Comparison of ENCODE assay signal across 30 cellular contexts in the genomic region with DNA sequence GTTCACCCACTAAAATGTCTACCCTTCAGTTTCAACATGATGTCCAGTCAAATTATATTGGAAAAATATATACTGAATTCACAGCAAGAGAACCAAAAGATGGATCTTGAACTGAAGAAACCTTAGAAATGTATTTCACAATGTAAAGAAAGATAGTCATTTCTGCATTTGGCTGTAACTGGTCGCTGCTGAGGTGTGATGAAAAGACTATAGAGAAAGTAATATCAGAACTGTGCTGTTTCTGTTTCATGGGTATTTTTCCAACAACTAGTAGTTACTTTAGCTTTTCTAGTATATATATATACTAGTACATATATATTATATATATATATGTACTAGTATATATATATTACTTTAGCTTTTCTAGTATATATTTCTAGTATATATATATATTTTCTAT.
"Had no signal": no experiment of that assay in that cellular context is flagged by ENCODE, and none has a peak within 500 bp of the region (broad histone marks: within the 10 kb centered on the region; RNA-seq: fewer than 3 reads in every experiment).

No MANE protein-coding gene starts in this region.

- H3K27ac ChIP-seq: adrenal gland, body of pancreas, breast epithelium, cardiac muscle cell, colonic mucosa, WERI-Rb-1 had no signal

- DNase-seq: activated CD4-positive, alpha-beta memory T cell treated with anti-CD3 and anti-CD28 coated beads for 36 hours; activated CD4-positive, alpha-beta T cell treated with anti-CD3 and anti-CD28 coated beads for 36 hours; activated CD4-positive, alpha-beta T cell treated with anti-CD3 and anti-CD28 coated beads, Interleukin-2, amount 10 ng/mL, durations not matched to agents 24 days and 14 days; activated CD4-positive, CD25-positive, alpha-beta regulatory T cell; activated CD4-positive, CD25-positive, alpha-beta regulatory T cell treated with anti-CD3 and anti-CD28 coated beads, Interleukin-2, amount 50 U/mL, for 72 hours; activated CD8-positive, alpha-beta memory T cell treated with anti-CD3 and anti-CD28 coated beads, Interleukin-2, amount 10 ng/mL, durations not matched to agents 7 days and 5 days; activated CD8-positive, alpha-beta memory T cell treated with anti-CD3 and anti-CD28 coated beads, Interleukin-2, amount 50 U/mL, for 4 hours; activated CD8-positive, alpha-beta T cell treated with anti-CD3 and anti-CD28 coated beads, Interleukin-2, amount 10 ng/mL, durations not matched to agents 7 days and 5 days; activated effector memory CD4-positive, alpha-beta T cell treated with anti-CD3 and anti-CD28 coated beads, Interleukin-2, amount 50 U/mL, for 16 hours; activated naive CD4-positive, alpha-beta T cell treated with anti-CD3 and anti-CD28 coated beads for 36 hours; activated naive CD8-positive, alpha-beta T cell treated with anti-CD3 and anti-CD28 coated beads for 36 hours; activated naive CD8-positive, alpha-beta T cell treated with anti-CD3 and anti-CD28 coated beads, Interleukin-2, amount 50 U/mL, for 24 hours; activated T-cell treated with anti-CD3 and anti-CD28 coated beads, Interleukin-2, amount 50 U/mL, for 1 hour; activated T-cell treated with anti-CD3 and anti-CD28 coated beads, Interleukin-2, amount 50 U/mL, for 48 hours; adrenal gland; amygdala; aorta; body of pancreas; central memory CD4-positive, alpha-beta T cell; cerebellar nuclear complex; colonic mucosa; effector CD8-positive, alpha-beta T cell; foreskin fibroblast; head of caudate nucleus; T-helper 17 cell; T1000; WERI-Rb-1 had no signal

- H3K27me3 ChIP-seq: adrenal gland, body of pancreas, breast epithelium, cardiac muscle cell, colonic mucosa had no signal

- H3K36me3 ChIP-seq: adrenal gland, breast epithelium, cardiac muscle cell, colonic mucosa, WERI-Rb-1 had no signal

- H3K9me3 ChIP-seq: adrenal gland, body of pancreas, breast epithelium, colonic mucosa had no signal

- ATAC-seq: activated CD4-positive, alpha-beta T cell treated with anti-CD3 and anti-CD28 coated beads for 36 hours; activated CD8-positive, alpha-beta memory T cell treated with anti-CD3 and anti-CD28 coated beads, Interleukin-2, amount 10 ng/mL, durations not matched to agents 7 days and 5 days; activated CD8-positive, alpha-beta T cell treated with anti-CD3 and anti-CD28 coated beads, Interleukin-2, amount 10 ng/mL, durations not matched to agents 7 days and 5 days; activated naive CD8-positive, alpha-beta T cell treated with anti-CD3 and anti-CD28 coated beads, Interleukin-2, amount 50 U/mL, for 24 hours; body of pancreas; esophagus mucosa; T-helper 17 cell had no signal

- H3K4me3 ChIP-seq: adrenal gland, body of pancreas, breast epithelium, cardiac muscle cell, colonic mucosa had no signal
